Comparison of ENCODE assay signal across 15 cellular contexts in genomic region chr11:72840780-72841179, GRCh38. TPM values are rescaled to one million over a fixed set of nuclear protein-coding genes. Genes with fewer than 3 reads are reported as not detected.
A peak's percentile ranks its signal among the peaks of the same experiment; 100 is the strongest.
DNase-seq lines count a peak whose midpoint lies in the region; ATAC-seq and TF ChIP-seq lines count a peak whose summit lies in the region.
"Had no signal": no experiment of that assay in that cellular context is flagged by ENCODE, and none has a peak within 500 bp of the region (broad histone marks: within the 10 kb centered on the region; RNA-seq: fewer than 3 reads in every experiment).

No MANE protein-coding gene starts in this region.

- no peak overlapping the region for H3K4me3 ChIP-seq in skeletal muscle cell (ENCODE audit: low read depth, low read length)
- H3K4me3 ChIP-seq in OCI-LY7 (ENCODE audit: low read depth, low read length, poor library complexity, severe bottlenecking) = no peak overlapping the region
- H3K4me3 ChIP-seq: tibial nerve had no signal

- no peaks in the 10 kb centered on the region for H3K9me3 ChIP-seq in OCI-LY7 (ENCODE audit: low read length)
- H3K9me3 ChIP-seq: tibial nerve had no signal

- no peak overlapping the region for H2AFZ ChIP-seq in OCI-LY7 (ENCODE audit: low read length)

- no peaks in the 10 kb centered on the region for H3K9me2 ChIP-seq in OCI-LY7 (ENCODE audit: insufficient read depth, low read length)

- no peak for ATAC-seq in GM21737 (IDR thresholded peaks at IDR 0.05; ENCODE audit: unreplicated experiment)
- ATAC-seq: natural killer cell treated with Interleukin-12 subunit alpha and Interleukin-12 subunit beta and Interleukin-15 and Interleukin-18, amount 100 ng/mL, for 72 hours; T-cell had no signal

- H3K4me2 ChIP-seq in OCI-LY7 (ENCODE audit: low read length) = no peak overlapping the region

- H3K79me2 ChIP-seq in OCI-LY7 (ENCODE audit: insufficient read depth, low read depth, low read length) = no peaks in the 10 kb centered on the region

- no peaks in the 10 kb centered on the region for H4K20me1 ChIP-seq in OCI-LY7 (ENCODE audit: insufficient read depth, low read length)

- peaks cover 97% of the 10 kb centered on the region for H3K36me3 ChIP-seq in OCI-LY7 (ENCODE audit: insufficient read depth, low read length)

- CTCF ChIA-PET in RWPE1 (lab: Yijun Ruan, JAX) (interaction anchor here (0.6 to 1.5 kb wide), 4 partner anchors 9 to 449 kb away, joined by 3 to 7 read pairs (median 4); no protein-coding TSS in a partner anchor), OCI-LY7 (lab: Charles Lee; ENCODE audit: unreplicated experiment) (no interaction called here)

- no peak for TF ChIP-seq CTCF in RWPE1 (conservative IDR thresholded peaks at IDR 0.05; ENCODE audit: low read depth)
- no peak for TF ChIP-seq CTCF in OCI-LY7 (conservative IDR thresholded peaks at IDR 0.05; ENCODE audit: low read length)

- H3K4me1 ChIP-seq in OCI-LY7 (ENCODE audit: insufficient read depth, low read length, poor library complexity, severe bottlenecking) = no peaks in the 10 kb centered on the region

- intact Hi-C loops in OCI-LY7 (cut with micrococcal nuclease; ENCODE audit: unreplicated experiment) = no loop called here

- DNase-seq in H4 (ENCODE audit: low spot score) (peak; percentile 71), RWPE1 (ENCODE audit: low spot score) (peak; percentile 26), fibroblast of gingiva (ENCODE audit: low read depth) (peak; percentile 88), skeletal muscle cell (ENCODE audit: low read depth) (peak; percentile 89), OCI-LY7 (ENCODE audit: low spot score) (no peak), NCI-H1436 treated with DMSO at 0.1 percent for 48 hours (lab: John Stamatoyannopoulos, UW) (no peak)
- DNase-seq: activated CD4-positive, alpha-beta T cell treated with anti-CD3 and anti-CD28 coated beads, Interleukin-2, amount 10 ng/mL, durations not matched to agents 7 days and 5 days; central memory CD4-positive, alpha-beta T cell; foreskin melanocyte; kidney glomerular epithelial cell; NCI-H2081; T-cell had no signal

- no TSS peak for BruUV-seq in OCI-LY7 (replicated peaks; lab: Mats Ljungman, UMichigan)

- POLR2A ChIA-PET in RWPE1 (lab: Yijun Ruan, JAX; ENCODE audit: low non-redundant PET) (no interaction called here), OCI-LY7 (lab: Charles Lee) (interaction anchor here (1.1 kb wide), 1 partner anchor 25 kb away, joined by 6 read pairs; no protein-coding TSS in a partner anchor)

- peak overlapping the region; percentile 42 for H3K27ac ChIP-seq in RWPE1
- no peak overlapping the region for H3K27ac ChIP-seq in OCI-LY7 (ENCODE audit: low read depth, low read length, poor library complexity, severe bottlenecking)
- H3K27ac ChIP-seq: tibial nerve had no signal

RNA-seq across cellular contexts. Expression of gene ATG16L2, which starts 26.6 kb away (rescaled TPM):
- total RNA-seq in H4 (2014; rRNA removed; shearing (Covaris generic)) = 0.66 and 3.4 TPM in 2 replicates
- 99.1 and 103 TPM in 2 replicates for total RNA-seq in OCI-LY7 (2014; rRNA removed; shearing (Covaris generic))
- 108 and 130 TPM in 2 replicates for total RNA-seq in OCI-LY7 (2022)

RNA-seq across cellular contexts. Expression of gene STARD10, which starts 46.9 kb away (rescaled TPM):
- 23.2 and 25.1 TPM in 2 replicates for total RNA-seq in H4 (2014; rRNA removed; shearing (Covaris generic))
- 8.1 and 12.9 TPM in 2 replicates for total RNA-seq in OCI-LY7 (2014; rRNA removed; shearing (Covaris generic))
- total RNA-seq in OCI-LY7 (2022) = 10.4 and 12.1 TPM in 2 replicates

Comparison
In these comparisons a context has a peak if more than half of its experiments do, and no peak if none do; other contexts are left out.
1. DNase-seq: peak in H4 (single experiment), RWPE1 (single experiment), fibroblast of gingiva (single experiment) and skeletal muscle cell (single experiment); none in OCI-LY7 (single experiment) and NCI-H1436 treated with DMSO at 0.1 percent for 48 hours (single experiment).
2. RNA of gene ATG16L2, which starts 26.6 kb away (total RNA-seq): 99.1 to 130 TPM in OCI-LY7; 0.66 to 3.4 TPM in H4; every median in the first group is over 10 times any median in the second.